Comparison of ENCODE assay signal across 34 cellular contexts in the genomic region with DNA sequence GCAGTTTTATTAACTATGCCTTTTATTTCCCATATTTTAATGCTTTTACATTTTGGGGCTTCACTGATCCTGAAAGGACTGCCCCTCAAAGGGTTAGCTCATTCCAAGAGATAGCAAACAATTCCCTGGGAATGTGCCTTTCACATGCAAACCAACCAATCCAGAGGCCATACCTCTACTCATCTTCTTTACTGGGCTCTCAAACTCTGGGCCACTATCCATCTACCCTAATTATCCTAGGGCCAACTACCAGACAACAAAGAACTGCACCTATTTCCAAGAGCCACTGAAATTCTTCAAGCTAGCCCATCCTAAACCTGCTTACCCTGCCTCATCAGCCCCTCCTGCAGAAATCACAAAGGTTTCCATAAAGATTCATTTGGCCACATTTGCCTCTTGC.
"Had no signal": no experiment of that assay in that cellular context is flagged by ENCODE, and none has a peak within 500 bp of the region (broad histone marks: within the 10 kb centered on the region; RNA-seq: fewer than 3 reads in every experiment).

No MANE protein-coding gene starts in this region.

- H3K27ac ChIP-seq: ascending aorta, breast epithelium, cardiac muscle cell, colonic mucosa, epithelial cell of prostate, esophagus squamous epithelium, gastroesophageal sphincter, heart right ventricle, WERI-Rb-1 had no signal

- H3K4me1 Mint-ChIP-seq: activated CD4-positive, alpha-beta memory T cell treated with anti-CD3 and anti-CD28 coated beads, Interleukin-2, amount 10 ng/mL, durations not matched to agents 7 days and 5 days; activated CD4-positive, alpha-beta T cell treated with anti-CD3 and anti-CD28 coated beads for 36 hours; activated CD4-positive, alpha-beta T cell treated with anti-CD3 and anti-CD28 coated beads, Interleukin-2, amount 10 ng/mL, durations not matched to agents 24 days and 14 days; activated naive CD4-positive, alpha-beta T cell treated with anti-CD3 and anti-CD28 coated beads, Interleukin-2, amount 10 ng/mL, durations not matched to agents 7 days and 5 days; activated naive CD8-positive, alpha-beta T cell treated with anti-CD3 and anti-CD28 coated beads, Interleukin-2, amount 10 ng/mL, durations not matched to agents 7 days and 5 days; brain; T-helper 17 cell had no signal

- H3K27me3 ChIP-seq: ascending aorta, breast epithelium, cardiac muscle cell, colonic mucosa, esophagus squamous epithelium, gastroesophageal sphincter, heart right ventricle had no signal

- H3K36me3 ChIP-seq: ascending aorta, breast epithelium, cardiac muscle cell, colonic mucosa, esophagus squamous epithelium, gastroesophageal sphincter, heart right ventricle, WERI-Rb-1 had no signal

- H3K4me3 Mint-ChIP-seq: activated CD4-positive, alpha-beta memory T cell treated with anti-CD3 and anti-CD28 coated beads, Interleukin-2, amount 10 ng/mL, durations not matched to agents 7 days and 5 days; activated CD4-positive, alpha-beta T cell treated with anti-CD3 and anti-CD28 coated beads for 36 hours; activated CD4-positive, alpha-beta T cell treated with anti-CD3 and anti-CD28 coated beads, Interleukin-2, amount 10 ng/mL, durations not matched to agents 24 days and 14 days; activated naive CD4-positive, alpha-beta T cell treated with anti-CD3 and anti-CD28 coated beads, Interleukin-2, amount 10 ng/mL, durations not matched to agents 7 days and 5 days; activated naive CD8-positive, alpha-beta T cell treated with anti-CD3 and anti-CD28 coated beads, Interleukin-2, amount 10 ng/mL, durations not matched to agents 7 days and 5 days; activated T-cell treated with anti-CD3 and anti-CD28 coated beads, Interleukin-2, amount 50 U/mL, for 24 hours; activated T-cell treated with anti-CD3 and anti-CD28 coated beads, Interleukin-2, amount 50 U/mL, for 72 hours; brain; T-helper 17 cell; T-helper 2 cell treated with Interferon-gamma antibody and Interleukin-4, amounts not matched to agents 5 μg/mL and 100 μg/mL, for 36 hours had no signal

- DNase-seq: activated CD4-positive, alpha-beta memory T cell treated with anti-CD3 and anti-CD28 coated beads, Interleukin-2, amount 10 ng/mL, durations not matched to agents 7 days and 5 days; activated CD4-positive, alpha-beta T cell treated with anti-CD3 and anti-CD28 coated beads for 36 hours; activated CD4-positive, alpha-beta T cell treated with anti-CD3 and anti-CD28 coated beads, Interleukin-2, amount 10 ng/mL, durations not matched to agents 24 days and 14 days; activated CD4-positive, alpha-beta T cell treated with anti-CD3 and anti-CD28 coated beads, Interleukin-2, amount 50 U/mL, for 4 hours; activated CD4-positive, CD25-positive, alpha-beta regulatory T cell; activated CD4-positive, CD25-positive, alpha-beta regulatory T cell treated with anti-CD3 and anti-CD28 coated beads, Interleukin-2, amount 50 U/mL, for 72 hours; activated CD8-positive, alpha-beta memory T cell treated with anti-CD3 and anti-CD28 coated beads, Interleukin-2, amount 50 U/mL, for 48 hours; activated gamma-delta T cell; activated naive CD4-positive, alpha-beta T cell; activated naive CD4-positive, alpha-beta T cell treated with anti-CD3 and anti-CD28 coated beads, Interleukin-2, amount 10 ng/mL, durations not matched to agents 7 days and 5 days; activated naive CD8-positive, alpha-beta T cell treated with anti-CD3 and anti-CD28 coated beads, Interleukin-2, amount 10 ng/mL, durations not matched to agents 7 days and 5 days; activated T-cell treated with anti-CD3 and anti-CD28 coated beads for 4 hours; activated T-cell treated with anti-CD3 and anti-CD28 coated beads, Interleukin-2, amount 50 U/mL, for 24 hours; activated T-cell treated with anti-CD3 and anti-CD28 coated beads, Interleukin-2, amount 50 U/mL, for 72 hours; central memory CD4-positive, alpha-beta T cell; cerebellar nuclear complex; colonic mucosa; effector CD8-positive, alpha-beta T cell; esophagus squamous epithelium; foreskin melanocyte; heart right ventricle; T-helper 17 cell; T1000; WERI-Rb-1 had no signal

- ATAC-seq: activated CD4-positive, alpha-beta T cell treated with anti-CD3 and anti-CD28 coated beads for 36 hours; activated naive CD4-positive, alpha-beta T cell treated with anti-CD3 and anti-CD28 coated beads, Interleukin-2, amount 50 U/mL, for 72 hours; activated T-cell treated with anti-CD3 and anti-CD28 coated beads, Interleukin-2, amount 50 U/mL, for 72 hours; gastroesophageal sphincter; heart right ventricle; T-helper 17 cell had no signal

- H3K9me3 Mint-ChIP-seq: brain had no signal

- FAIRE-seq: endometrium, endothelial cell of umbilical vein had no signal

- H3K4me1 ChIP-seq: ascending aorta, breast epithelium, colonic mucosa, esophagus squamous epithelium, gastroesophageal sphincter, heart right ventricle had no signal

- H3K4me3 ChIP-seq: ascending aorta, breast epithelium, cardiac muscle cell, colonic mucosa, esophagus squamous epithelium, gastroesophageal sphincter, heart right ventricle had no signal

- H3K27me3 Mint-ChIP-seq: activated CD4-positive, alpha-beta memory T cell treated with anti-CD3 and anti-CD28 coated beads, Interleukin-2, amount 10 ng/mL, durations not matched to agents 7 days and 5 days; activated CD4-positive, alpha-beta T cell treated with anti-CD3 and anti-CD28 coated beads for 36 hours; activated CD4-positive, alpha-beta T cell treated with anti-CD3 and anti-CD28 coated beads, Interleukin-2, amount 10 ng/mL, durations not matched to agents 24 days and 14 days; activated naive CD4-positive, alpha-beta T cell treated with anti-CD3 and anti-CD28 coated beads, Interleukin-2, amount 10 ng/mL, durations not matched to agents 7 days and 5 days; activated naive CD8-positive, alpha-beta T cell treated with anti-CD3 and anti-CD28 coated beads, Interleukin-2, amount 10 ng/mL, durations not matched to agents 7 days and 5 days; activated T-cell treated with anti-CD3 and anti-CD28 coated beads, Interleukin-2, amount 50 U/mL, for 24 hours; brain; T-helper 17 cell had no signal

- H3K9me3 ChIP-seq: ascending aorta, breast epithelium, colonic mucosa, esophagus squamous epithelium, gastroesophageal sphincter had no signal

- H3K36me3 Mint-ChIP-seq: activated naive CD4-positive, alpha-beta T cell treated with anti-CD3 and anti-CD28 coated beads, Interleukin-2, amount 10 ng/mL, durations not matched to agents 7 days and 5 days; activated naive CD4-positive, alpha-beta T cell treated with anti-CD3 and anti-CD28 coated beads, Interleukin-2, amount 50 U/mL, for 72 hours; activated naive CD8-positive, alpha-beta T cell treated with anti-CD3 and anti-CD28 coated beads, Interleukin-2, amount 10 ng/mL, durations not matched to agents 7 days and 5 days; brain had no signal

- H3K27ac Mint-ChIP-seq: activated CD4-positive, alpha-beta memory T cell treated with anti-CD3 and anti-CD28 coated beads, Interleukin-2, amount 10 ng/mL, durations not matched to agents 7 days and 5 days; activated CD4-positive, alpha-beta T cell treated with anti-CD3 and anti-CD28 coated beads for 36 hours; activated CD4-positive, alpha-beta T cell treated with anti-CD3 and anti-CD28 coated beads, Interleukin-2, amount 10 ng/mL, durations not matched to agents 24 days and 14 days; activated naive CD4-positive, alpha-beta T cell treated with anti-CD3 and anti-CD28 coated beads, Interleukin-2, amount 10 ng/mL, durations not matched to agents 7 days and 5 days; activated naive CD4-positive, alpha-beta T cell treated with anti-CD3 and anti-CD28 coated beads, Interleukin-2, amount 50 U/mL, for 72 hours; activated naive CD8-positive, alpha-beta T cell treated with anti-CD3 and anti-CD28 coated beads, Interleukin-2, amount 10 ng/mL, durations not matched to agents 7 days and 5 days; activated T-cell treated with anti-CD3 and anti-CD28 coated beads, Interleukin-2, amount 50 U/mL, for 24 hours; activated T-cell treated with anti-CD3 and anti-CD28 coated beads, Interleukin-2, amount 50 U/mL, for 72 hours; brain; T-helper 17 cell; T-helper 2 cell treated with Interferon-gamma antibody and Interleukin-4, amounts not matched to agents 5 μg/mL and 100 μg/mL, for 36 hours had no signal
